Comparison of ENCODE assay signal across 1 cellular context in genomic region chr6:41325446-41326066, GRCh38.
TF ChIP-seq lines count a peak whose summit lies in the region.

No MANE protein-coding gene starts in this region.

TF ChIP-seq in K562, 482 proteins besides CTCF, POLR2A, EP300 and RAD21 (continued from another document and continues in another):
- TF ChIP-seq, protein P1, sequence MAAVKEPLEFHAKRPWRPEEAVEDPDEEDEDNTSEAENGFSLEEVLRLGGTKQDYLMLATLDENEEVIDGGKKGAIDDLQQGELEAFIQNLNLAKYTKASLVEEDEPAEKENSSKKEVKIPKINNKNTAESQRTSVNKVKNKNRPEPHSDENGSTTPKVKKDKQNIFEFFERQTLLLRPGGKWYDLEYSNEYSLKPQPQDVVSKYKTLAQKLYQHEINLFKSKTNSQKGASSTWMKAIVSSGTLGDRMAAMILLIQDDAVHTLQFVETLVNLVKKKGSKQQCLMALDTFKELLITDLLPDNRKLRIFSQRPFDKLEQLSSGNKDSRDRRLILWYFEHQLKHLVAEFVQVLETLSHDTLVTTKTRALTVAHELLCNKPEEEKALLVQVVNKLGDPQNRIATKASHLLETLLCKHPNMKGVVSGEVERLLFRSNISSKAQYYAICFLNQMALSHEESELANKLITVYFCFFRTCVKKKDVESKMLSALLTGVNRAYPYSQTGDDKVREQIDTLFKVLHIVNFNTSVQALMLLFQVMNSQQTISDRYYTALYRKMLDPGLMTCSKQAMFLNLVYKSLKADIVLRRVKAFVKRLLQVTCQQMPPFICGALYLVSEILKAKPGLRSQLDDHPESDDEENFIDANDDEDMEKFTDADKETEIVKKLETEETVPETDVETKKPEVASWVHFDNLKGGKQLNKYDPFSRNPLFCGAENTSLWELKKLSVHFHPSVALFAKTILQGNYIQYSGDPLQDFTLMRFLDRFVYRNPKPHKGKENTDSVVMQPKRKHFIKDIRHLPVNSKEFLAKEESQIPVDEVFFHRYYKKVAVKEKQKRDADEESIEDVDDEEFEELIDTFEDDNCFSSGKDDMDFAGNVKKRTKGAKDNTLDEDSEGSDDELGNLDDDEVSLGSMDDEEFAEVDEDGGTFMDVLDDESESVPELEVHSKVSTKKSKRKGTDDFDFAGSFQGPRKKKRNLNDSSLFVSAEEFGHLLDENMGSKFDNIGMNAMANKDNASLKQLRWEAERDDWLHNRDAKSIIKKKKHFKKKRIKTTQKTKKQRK (IDR thresholded peaks at IDR 0.05; ENCODE audit: borderline replicate concordance, low read depth, low read length) = no peak
- TF ChIP-seq NCOR1 (IDR thresholded peaks at IDR 0.05) = peak; percentile 77
- peak; percentile 93 for TF ChIP-seq ARID1B (IDR thresholded peaks at IDR 0.05)
- TF ChIP-seq SNAPC5 (CRISPR knock-in tag; IDR thresholded peaks at IDR 0.05) = no peak
- TF ChIP-seq CAMTA2 (CRISPR knock-in tag; conservative IDR thresholded peaks at IDR 0.05) = no peak
- no peak for TF ChIP-seq FOXO4 (CRISPR knock-in tag; IDR thresholded peaks at IDR 0.05)
- TF ChIP-seq FOSL1 (tag; conservative IDR thresholded peaks at IDR 0.05) = peak; percentile 62
- TF ChIP-seq RFX1 (IDR thresholded peaks at IDR 0.05) = no peak
- TF ChIP-seq ZBTB49 (CRISPR knock-in tag; IDR thresholded peaks at IDR 0.05; ENCODE audit: borderline replicate concordance) = no peak
- TF ChIP-seq FUS (optimal IDR thresholded peaks at IDR 0.05; ENCODE audit: low read depth, low read length) = no peak
- TF ChIP-seq PML (IDR thresholded peaks at IDR 0.05; ENCODE audit: low read length) = peak; percentile 90
- peak; percentile 51; the same call in 1 of the 2 replicates for TF ChIP-seq HES1 (IDR thresholded peaks at IDR 0.05; ENCODE audit: low read depth)
- no peak for TF ChIP-seq RAD51 (IDR thresholded peaks at IDR 0.05; ENCODE audit: borderline replicate concordance, low read depth)
- peak; percentile 27; the same call in 1 of the 2 replicates for TF ChIP-seq ZNF644 (tag; IDR thresholded peaks at IDR 0.05; ENCODE audit: low read depth)
- TF ChIP-seq NR2C2 (CRISPR knock-in tag; IDR thresholded peaks at IDR 0.05) = no peak
- no peak for TF ChIP-seq NR2C2 (tag; IDR thresholded peaks at IDR 0.05)
- TF ChIP-seq JUNB (CRISPR knock-in tag; conservative IDR thresholded peaks at IDR 0.05) = no peak
- TF ChIP-seq ZNF551 (CRISPR knock-in tag; IDR thresholded peaks at IDR 0.05) = no peak
- TF ChIP-seq, protein P2, sequence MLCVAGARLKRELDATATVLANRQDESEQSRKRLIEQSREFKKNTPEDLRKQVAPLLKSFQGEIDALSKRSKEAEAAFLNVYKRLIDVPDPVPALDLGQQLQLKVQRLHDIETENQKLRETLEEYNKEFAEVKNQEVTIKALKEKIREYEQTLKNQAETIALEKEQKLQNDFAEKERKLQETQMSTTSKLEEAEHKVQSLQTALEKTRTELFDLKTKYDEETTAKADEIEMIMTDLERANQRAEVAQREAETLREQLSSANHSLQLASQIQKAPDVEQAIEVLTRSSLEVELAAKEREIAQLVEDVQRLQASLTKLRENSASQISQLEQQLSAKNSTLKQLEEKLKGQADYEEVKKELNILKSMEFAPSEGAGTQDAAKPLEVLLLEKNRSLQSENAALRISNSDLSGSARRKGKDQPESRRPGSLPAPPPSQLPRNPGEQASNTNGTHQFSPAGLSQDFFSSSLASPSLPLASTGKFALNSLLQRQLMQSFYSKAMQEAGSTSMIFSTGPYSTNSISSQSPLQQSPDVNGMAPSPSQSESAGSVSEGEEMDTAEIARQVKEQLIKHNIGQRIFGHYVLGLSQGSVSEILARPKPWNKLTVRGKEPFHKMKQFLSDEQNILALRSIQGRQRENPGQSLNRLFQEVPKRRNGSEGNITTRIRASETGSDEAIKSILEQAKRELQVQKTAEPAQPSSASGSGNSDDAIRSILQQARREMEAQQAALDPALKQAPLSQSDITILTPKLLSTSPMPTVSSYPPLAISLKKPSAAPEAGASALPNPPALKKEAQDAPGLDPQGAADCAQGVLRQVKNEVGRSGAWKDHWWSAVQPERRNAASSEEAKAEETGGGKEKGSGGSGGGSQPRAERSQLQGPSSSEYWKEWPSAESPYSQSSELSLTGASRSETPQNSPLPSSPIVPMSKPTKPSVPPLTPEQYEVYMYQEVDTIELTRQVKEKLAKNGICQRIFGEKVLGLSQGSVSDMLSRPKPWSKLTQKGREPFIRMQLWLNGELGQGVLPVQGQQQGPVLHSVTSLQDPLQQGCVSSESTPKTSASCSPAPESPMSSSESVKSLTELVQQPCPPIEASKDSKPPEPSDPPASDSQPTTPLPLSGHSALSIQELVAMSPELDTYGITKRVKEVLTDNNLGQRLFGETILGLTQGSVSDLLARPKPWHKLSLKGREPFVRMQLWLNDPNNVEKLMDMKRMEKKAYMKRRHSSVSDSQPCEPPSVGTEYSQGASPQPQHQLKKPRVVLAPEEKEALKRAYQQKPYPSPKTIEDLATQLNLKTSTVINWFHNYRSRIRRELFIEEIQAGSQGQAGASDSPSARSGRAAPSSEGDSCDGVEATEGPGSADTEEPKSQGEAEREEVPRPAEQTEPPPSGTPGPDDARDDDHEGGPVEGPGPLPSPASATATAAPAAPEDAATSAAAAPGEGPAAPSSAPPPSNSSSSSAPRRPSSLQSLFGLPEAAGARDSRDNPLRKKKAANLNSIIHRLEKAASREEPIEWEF (CRISPR knock-in tag; IDR thresholded peaks at IDR 0.05) = no peak
- TF ChIP-seq, protein P3, sequence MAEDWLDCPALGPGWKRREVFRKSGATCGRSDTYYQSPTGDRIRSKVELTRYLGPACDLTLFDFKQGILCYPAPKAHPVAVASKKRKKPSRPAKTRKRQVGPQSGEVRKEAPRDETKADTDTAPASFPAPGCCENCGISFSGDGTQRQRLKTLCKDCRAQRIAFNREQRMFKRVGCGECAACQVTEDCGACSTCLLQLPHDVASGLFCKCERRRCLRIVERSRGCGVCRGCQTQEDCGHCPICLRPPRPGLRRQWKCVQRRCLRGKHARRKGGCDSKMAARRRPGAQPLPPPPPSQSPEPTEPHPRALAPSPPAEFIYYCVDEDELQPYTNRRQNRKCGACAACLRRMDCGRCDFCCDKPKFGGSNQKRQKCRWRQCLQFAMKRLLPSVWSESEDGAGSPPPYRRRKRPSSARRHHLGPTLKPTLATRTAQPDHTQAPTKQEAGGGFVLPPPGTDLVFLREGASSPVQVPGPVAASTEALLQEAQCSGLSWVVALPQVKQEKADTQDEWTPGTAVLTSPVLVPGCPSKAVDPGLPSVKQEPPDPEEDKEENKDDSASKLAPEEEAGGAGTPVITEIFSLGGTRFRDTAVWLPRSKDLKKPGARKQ (CRISPR knock-in tag; IDR thresholded peaks at IDR 0.05) = no peak
- no peak for TF ChIP-seq ZSCAN32 (CRISPR knock-in tag; IDR thresholded peaks at IDR 0.05)
- no peak for TF ChIP-seq HMGXB4 (CRISPR knock-in tag; IDR thresholded peaks at IDR 0.05)
- no peak; a peak in 1 of 4 replicates for TF ChIP-seq KDM1A (IDR thresholded peaks at IDR 0.05)
- TF ChIP-seq TFAM (CRISPR knock-in tag; conservative IDR thresholded peaks at IDR 0.05) = no peak
- TF ChIP-seq KAT8 (IDR thresholded peaks at IDR 0.05; ENCODE audit: low read depth) = no peak
- no peak for TF ChIP-seq MAFG (tag; conservative IDR thresholded peaks at IDR 0.05)
- TF ChIP-seq TARDBP (IDR thresholded peaks at IDR 0.05) = no peak
- no peak for TF ChIP-seq BMI1 (IDR thresholded peaks at IDR 0.05; ENCODE audit: low read length)
- TF ChIP-seq ZNF507 (tag; conservative IDR thresholded peaks at IDR 0.05) = no peak
- no peak for TF ChIP-seq CREB5 (CRISPR knock-in tag; IDR thresholded peaks at IDR 0.05)
- no peak for TF ChIP-seq ZBTB11 (CRISPR knock-in tag; IDR thresholded peaks at IDR 0.05)
- TF ChIP-seq NFE2L1 (tag; IDR thresholded peaks at IDR 0.05; ENCODE audit: borderline replicate concordance, low read depth) = no peak
- TF ChIP-seq, protein P4, sequence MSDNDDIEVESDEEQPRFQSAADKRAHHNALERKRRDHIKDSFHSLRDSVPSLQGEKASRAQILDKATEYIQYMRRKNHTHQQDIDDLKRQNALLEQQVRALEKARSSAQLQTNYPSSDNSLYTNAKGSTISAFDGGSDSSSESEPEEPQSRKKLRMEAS (CRISPR knock-in tag; IDR thresholded peaks at IDR 0.05) = no peak
- TF ChIP-seq ZC3H8 (IDR thresholded peaks at IDR 0.05) = no peak
- TF ChIP-seq SNRNP70 (optimal IDR thresholded peaks at IDR 0.05; ENCODE audit: low read depth, low read length) = no peak
